Comparison of ENCODE assay signal across 1 cellular context in genomic region chr17:34364741-34365140, GRCh38.
TF ChIP-seq lines count a peak whose summit lies in the region.

No MANE protein-coding gene starts in this region.

TF ChIP-seq in GM12878, 131 proteins besides CTCF, POLR2A, EP300 and RAD21:
- no peak for TF ChIP-seq MYB (IDR thresholded peaks at IDR 0.05; ENCODE audit: borderline replicate concordance, low read depth, low read length)
- no peak for TF ChIP-seq ATF2 (IDR thresholded peaks at IDR 0.05; ENCODE audit: low read length)
- TF ChIP-seq HDAC2 (IDR thresholded peaks at IDR 0.05), result no peak
- no peak for TF ChIP-seq SREBF2 (IDR thresholded peaks at IDR 0.05; ENCODE audit: low read length)
- TF ChIP-seq ZNF592 (IDR thresholded peaks at IDR 0.05), result no peak
- TF ChIP-seq ZNF687 (IDR thresholded peaks at IDR 0.05), result no peak
- no peak for TF ChIP-seq ZNF207 (IDR thresholded peaks at IDR 0.05; ENCODE audit: borderline replicate concordance)
- TF ChIP-seq MYC (IDR thresholded peaks at IDR 0.05; ENCODE audit: insufficient read depth, insufficient read length, insufficient replicate concordance, low read length, severe bottlenecking), result no peak
- TF ChIP-seq YBX1 (IDR thresholded peaks at IDR 0.05), result no peak
- no peak for TF ChIP-seq RELA (IDR thresholded peaks at IDR 0.05; ENCODE audit: borderline replicate concordance, partially characterized antibody)
